23 cellular contexts compared by ENCODE assay signal in the genomic region with DNA sequence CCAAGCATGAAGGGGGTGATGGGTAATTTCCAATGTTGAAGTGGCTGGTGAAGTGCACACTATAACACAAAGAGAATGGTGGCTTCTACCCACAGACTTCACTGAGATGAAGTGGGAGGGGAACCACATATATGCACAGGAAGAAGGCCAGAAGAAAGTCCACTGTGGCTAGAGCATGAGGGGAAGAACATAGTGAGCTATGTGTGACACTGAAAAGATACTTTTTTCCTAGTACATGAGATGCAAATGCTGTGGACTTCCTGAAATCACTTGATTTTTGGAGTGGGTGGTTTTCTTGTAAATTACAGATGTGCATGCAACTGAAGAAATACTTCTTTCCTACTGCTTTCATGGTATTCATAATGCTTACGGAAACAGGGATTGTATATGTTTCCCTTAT.
A peak's percentile ranks its signal among the peaks of the same experiment; 100 is the strongest.
DNase-seq lines count a peak whose midpoint lies in the region; ATAC-seq and TF ChIP-seq lines count a peak whose summit lies in the region.
"Had no signal": no experiment of that assay in that cellular context is flagged by ENCODE, and none has a peak within 500 bp of the region (broad histone marks: within the 10 kb centered on the region; RNA-seq: fewer than 3 reads in every experiment).

No MANE protein-coding gene starts in this region.

- ATAC-seq in GM18870 (IDR thresholded peaks at IDR 0.05; ENCODE audit: unreplicated experiment) (peak; percentile 82), GM21515 (IDR thresholded peaks at IDR 0.05; ENCODE audit: unreplicated experiment) (peak; percentile 73), HG02884 (IDR thresholded peaks at IDR 0.05; ENCODE audit: unreplicated experiment) (peak; percentile 90), HG03558 (IDR thresholded peaks at IDR 0.05; ENCODE audit: extremely low read depth, unreplicated experiment) (peak; percentile 58), upper lobe of right lung (no peak)
- ATAC-seq in natural killer cell treated with Interleukin-12 subunit alpha and Interleukin-12 subunit beta and Interleukin-15 and Interleukin-18, amount 100 ng/mL, for 72 hours: no peak
- ATAC-seq: foreskin keratinocyte, HCT116, K562, left lung, T-helper 17 cell had no signal

- H3K27ac ChIP-seq in upper lobe of right lung: no peak overlapping the region
- H3K27ac ChIP-seq: ascending aorta, foreskin keratinocyte, left lung, tibial artery had no signal

- no peak overlapping the region for H3K4me3 ChIP-seq in upper lobe of right lung
- H3K4me3 ChIP-seq: ascending aorta, K562, left lung, tibial artery had no signal

- H3K27me3 Mint-ChIP-seq in natural killer cell treated with Interleukin-12 subunit alpha and Interleukin-12 subunit beta and Interleukin-15 and Interleukin-18, amount 100 ng/mL, for 72 hours: no peaks in the 10 kb centered on the region
- no peaks in the 10 kb centered on the region for H3K27me3 Mint-ChIP-seq in activated T-helper 2 cell treated with anti-CD3 and anti-CD28 coated beads, Interferon-gamma antibody, Interleukin-2, Interleukin-4, amounts not matched to agents 10 μg/mL and 5 μg/mL and 100 μg/mL, durations not matched to agents 14 hours and 24 hours and 36 hours (ENCODE audit: low read depth)
- H3K27me3 Mint-ChIP-seq: activated B cell treated with CpG ODN at 0.5 μM for 24 hours, B cell, T-helper 17 cell had no signal

- no peaks in the 10 kb centered on the region for H3K9me3 ChIP-seq in upper lobe of right lung
- H3K9me3 ChIP-seq: ascending aorta, left lung, tibial artery had no signal

- H3K4me1 ChIP-seq in upper lobe of right lung: no peaks in the 10 kb centered on the region
- H3K4me1 ChIP-seq: ascending aorta, foreskin keratinocyte, left lung, tibial artery had no signal

- no peak overlapping the region for H3K4me3 Mint-ChIP-seq in natural killer cell treated with Interleukin-12 subunit alpha and Interleukin-12 subunit beta and Interleukin-15 and Interleukin-18, amount 100 ng/mL, for 72 hours
- H3K4me3 Mint-ChIP-seq in activated T-helper 2 cell treated with anti-CD3 and anti-CD28 coated beads, Interferon-gamma antibody, Interleukin-2, Interleukin-4, amounts not matched to agents 10 μg/mL and 5 μg/mL and 100 μg/mL, durations not matched to agents 14 hours and 24 hours and 36 hours (ENCODE audit: low read depth): no peak overlapping the region
- H3K4me3 Mint-ChIP-seq: activated B cell treated with CpG ODN at 0.5 μM for 24 hours, B cell, T-helper 17 cell had no signal

- H3K36me3 ChIP-seq in upper lobe of right lung: no peaks in the 10 kb centered on the region
- H3K36me3 ChIP-seq: ascending aorta, left lung, tibial artery had no signal

- no peak for DNase-seq in NCI-H2081 (lab: John Stamatoyannopoulos, UW)
- DNase-seq in upper lobe of right lung: no peak
- DNase-seq in natural killer cell treated with Interleukin-12 subunit alpha and Interleukin-12 subunit beta and Interleukin-15 and Interleukin-18, amount 100 ng/mL, for 72 hours (ENCODE audit: low spot score): no peak
- DNase-seq in activated T-helper 2 cell treated with anti-CD3 and anti-CD28 coated beads, Interferon-gamma antibody, Interleukin-2, Interleukin-4, amounts not matched to agents 10 μg/mL and 5 μg/mL and 100 μg/mL, durations not matched to agents 14 hours and 24 hours and 36 hours (ENCODE audit: low spot score): no peak
- DNase-seq: activated B cell treated with CpG ODN at 0.5 μM for 24 hours; Calu3; foreskin keratinocyte; left lung; NCI-H1048; NCI-H2171 treated with DMSO at 0.1 percent for 48 hours; NK-92 treated with Interleukin-12 subunit alpha and Interleukin-12 subunit beta, amount 100 ng/mL, for 24 hours; SHP77; stimulated activated CD4-positive, alpha-beta T cell treated with anti-CD3 and anti-CD28 coated beads, Interleukin-4, amount 100 ng/mL, for 1 hour; T-helper 17 cell; tibial artery had no signal

- H3K27me3 ChIP-seq in upper lobe of right lung: no peaks in the 10 kb centered on the region
- H3K27me3 ChIP-seq: ascending aorta, left lung, tibial artery had no signal

- no peak for TF ChIP-seq CTCF in upper lobe of right lung (IDR thresholded peaks at IDR 0.05)

- H3K36me3 Mint-ChIP-seq in natural killer cell treated with Interleukin-12 subunit alpha and Interleukin-12 subunit beta and Interleukin-15 and Interleukin-18, amount 100 ng/mL, for 72 hours: no peaks in the 10 kb centered on the region
- no peaks in the 10 kb centered on the region for H3K36me3 Mint-ChIP-seq in activated T-helper 2 cell treated with anti-CD3 and anti-CD28 coated beads, Interferon-gamma antibody, Interleukin-2, Interleukin-4, amounts not matched to agents 10 μg/mL and 5 μg/mL and 100 μg/mL, durations not matched to agents 14 hours and 24 hours and 36 hours (ENCODE audit: low read depth)

- intact Hi-C loops in upper lobe of right lung (cut with DNase I): no loop called here
- intact Hi-C loops in activated T-helper 2 cell treated with anti-CD3 and anti-CD28 coated beads, Interferon-gamma antibody, Interleukin-2, Interleukin-4, amounts not matched to agents 10 μg/mL and 5 μg/mL and 100 μg/mL, durations not matched to agents 14 hours and 24 hours and 36 hours (cut with micrococcal nuclease): no loop called here

- H3K27ac Mint-ChIP-seq in natural killer cell treated with Interleukin-12 subunit alpha and Interleukin-12 subunit beta and Interleukin-15 and Interleukin-18, amount 100 ng/mL, for 72 hours: no peak overlapping the region
- no peak overlapping the region for H3K27ac Mint-ChIP-seq in activated T-helper 2 cell treated with anti-CD3 and anti-CD28 coated beads, Interferon-gamma antibody, Interleukin-2, Interleukin-4, amounts not matched to agents 10 μg/mL and 5 μg/mL and 100 μg/mL, durations not matched to agents 14 hours and 24 hours and 36 hours
- H3K27ac Mint-ChIP-seq: activated B cell treated with CpG ODN at 0.5 μM for 24 hours, B cell, T-helper 17 cell had no signal

- H3K4me1 Mint-ChIP-seq in natural killer cell treated with Interleukin-12 subunit alpha and Interleukin-12 subunit beta and Interleukin-15 and Interleukin-18, amount 100 ng/mL, for 72 hours (ENCODE audit: low read depth in 2 of 2): no peaks in the 10 kb centered on the region
- no peaks in the 10 kb centered on the region for H3K4me1 Mint-ChIP-seq in activated T-helper 2 cell treated with anti-CD3 and anti-CD28 coated beads, Interferon-gamma antibody, Interleukin-2, Interleukin-4, amounts not matched to agents 10 μg/mL and 5 μg/mL and 100 μg/mL, durations not matched to agents 14 hours and 24 hours and 36 hours (ENCODE audit: low read depth)
- H3K4me1 Mint-ChIP-seq: activated B cell treated with CpG ODN at 0.5 μM for 24 hours, B cell, T-helper 17 cell had no signal

- H3K9me3 Mint-ChIP-seq in natural killer cell treated with Interleukin-12 subunit alpha and Interleukin-12 subunit beta and Interleukin-15 and Interleukin-18, amount 100 ng/mL, for 72 hours: peaks cover 4% of the 10 kb centered on the region
- no peaks in the 10 kb centered on the region for H3K9me3 Mint-ChIP-seq in activated T-helper 2 cell treated with anti-CD3 and anti-CD28 coated beads, Interferon-gamma antibody, Interleukin-2, Interleukin-4, amounts not matched to agents 10 μg/mL and 5 μg/mL and 100 μg/mL, durations not matched to agents 14 hours and 24 hours and 36 hours
- H3K9me3 Mint-ChIP-seq: activated B cell treated with CpG ODN at 0.5 μM for 24 hours had no signal

Comparison
In these comparisons a context has a peak if more than half of its experiments do, and no peak if none do; other contexts are left out.
1. ATAC-seq: peak in GM18870 (single experiment), GM21515 (single experiment), HG02884 (single experiment) and HG03558 (single experiment); none in upper lobe of right lung (single experiment) and natural killer cell treated with Interleukin-12 subunit alpha and Interleukin-12 subunit beta and Interleukin-15 and Interleukin-18, amount 100 ng/mL, for 72 hours (0 of 2).